1 cellular context compared by ENCODE assay signal in the genomic region with DNA sequence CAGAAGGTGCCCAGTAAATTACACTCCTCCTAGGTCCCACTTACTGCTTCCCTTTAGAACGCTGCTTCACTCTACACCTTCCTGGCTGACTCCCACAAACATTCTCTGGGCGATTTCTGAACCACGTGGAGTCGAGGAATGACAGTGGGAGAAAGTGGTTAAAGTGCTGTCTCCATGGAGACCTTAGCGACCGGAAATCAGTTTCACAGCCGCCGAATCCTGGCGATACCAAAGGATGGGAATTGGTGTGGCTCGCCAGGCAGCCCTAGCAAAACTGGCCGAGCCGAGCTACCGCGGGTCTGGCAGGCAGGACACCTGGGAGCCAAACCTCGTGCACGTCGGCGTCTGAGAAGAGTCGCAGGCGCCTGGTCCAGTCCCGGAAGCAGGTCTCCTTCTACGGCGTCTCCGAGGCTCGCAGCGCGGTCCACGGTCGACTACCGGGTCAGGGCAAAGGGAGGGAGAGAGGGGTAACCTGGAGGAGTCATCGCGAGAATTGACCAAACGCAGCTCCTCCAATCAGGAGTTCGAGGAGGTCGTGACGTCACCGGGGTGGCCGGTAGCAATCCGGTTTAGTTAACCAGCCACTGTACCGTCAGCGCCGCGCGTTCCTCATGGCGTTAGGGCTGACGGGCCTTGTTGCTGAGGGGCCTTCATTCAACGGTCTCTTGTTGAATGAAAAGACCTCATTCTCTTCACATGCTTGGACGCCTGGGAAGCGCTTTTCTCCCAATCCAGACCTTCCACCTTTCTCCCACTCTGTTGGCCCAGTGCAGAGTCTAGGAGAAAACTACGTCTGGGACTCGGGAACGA.
A peak's percentile ranks its signal among the peaks of the same experiment; 100 is the strongest.
TF ChIP-seq lines count a peak whose summit lies in the region.

Gene THADA, minus strand, starts transcription at position 436 of the 810 bp plus-strand sequence. CDS start 3,646 bp downstream, outside the sequence.

TF ChIP-seq in HepG2, 621 proteins besides CTCF, POLR2A, EP300 and RAD21 (continued from another document and continues in another):
- TF ChIP-seq, protein P1, sequence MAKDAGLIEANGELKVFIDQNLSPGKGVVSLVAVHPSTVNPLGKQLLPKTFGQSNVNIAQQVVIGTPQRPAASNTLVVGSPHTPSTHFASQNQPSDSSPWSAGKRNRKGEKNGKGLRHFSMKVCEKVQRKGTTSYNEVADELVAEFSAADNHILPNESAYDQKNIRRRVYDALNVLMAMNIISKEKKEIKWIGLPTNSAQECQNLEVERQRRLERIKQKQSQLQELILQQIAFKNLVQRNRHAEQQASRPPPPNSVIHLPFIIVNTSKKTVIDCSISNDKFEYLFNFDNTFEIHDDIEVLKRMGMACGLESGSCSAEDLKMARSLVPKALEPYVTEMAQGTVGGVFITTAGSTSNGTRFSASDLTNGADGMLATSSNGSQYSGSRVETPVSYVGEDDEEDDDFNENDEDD (CRISPR knock-in tag; IDR thresholded peaks at IDR 0.05; ENCODE audit: borderline replicate concordance), result peak; percentile 88
- TF ChIP-seq MAZ (IDR thresholded peaks at IDR 0.05; ENCODE audit: borderline replicate concordance, low read depth, low read length), result peak; percentile 96
- peak; percentile 93 for TF ChIP-seq MAZ (CRISPR knock-in tag; IDR thresholded peaks at IDR 0.05; ENCODE audit: low read depth)
- peak; percentile 84 for TF ChIP-seq E2F1 (CRISPR knock-in tag; IDR thresholded peaks at IDR 0.05)
- TF ChIP-seq ZBTB8A (CRISPR knock-in tag; IDR thresholded peaks at IDR 0.05; ENCODE audit: borderline replicate concordance, low read depth), result 0 out of 2 replicates have a peak, but pooled peaks have one; percentile 59
- TF ChIP-seq XRCC5 (optimal IDR thresholded peaks at IDR 0.05; ENCODE audit: low read length), result peak; percentile 87
- no peak for TF ChIP-seq LBX2 (CRISPR knock-in tag; IDR thresholded peaks at IDR 0.05; ENCODE audit: borderline replicate concordance)
- TF ChIP-seq, protein P2, sequence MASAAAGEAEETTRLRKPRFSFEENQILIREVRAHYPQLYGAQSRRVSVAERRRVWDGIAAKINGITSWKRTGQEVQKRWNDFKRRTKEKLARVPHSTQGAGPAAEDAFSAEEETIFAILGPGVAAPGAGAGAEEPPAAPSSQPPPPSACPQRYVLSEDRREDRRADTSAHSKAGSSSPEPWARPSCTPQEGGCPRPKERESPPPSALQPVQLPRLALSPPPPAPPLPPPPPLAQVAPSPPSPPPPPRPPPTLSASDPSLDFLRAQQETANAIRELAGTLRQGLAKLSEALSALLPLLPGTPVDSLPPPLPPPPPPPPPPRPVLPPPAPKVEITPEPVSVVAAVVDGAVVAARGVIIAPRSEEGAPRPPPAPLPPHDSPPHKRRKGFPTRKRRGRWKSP (CRISPR knock-in tag; IDR thresholded peaks at IDR 0.05), result peak; percentile 93
- no peak for TF ChIP-seq SRSF9 (IDR thresholded peaks at IDR 0.05; ENCODE audit: borderline replicate concordance, insufficient read depth, low read depth, low read length, poor library complexity, severe bottlenecking)
- TF ChIP-seq ZNF646 (CRISPR knock-in tag; IDR thresholded peaks at IDR 0.05), result no peak
- TF ChIP-seq ZNF746 (CRISPR knock-in tag; IDR thresholded peaks at IDR 0.05), result no peak; the same call in 1 of the 2 replicates
- TF ChIP-seq ZNF234 (CRISPR knock-in tag; conservative IDR thresholded peaks at IDR 0.05), result no peak
- peak; percentile 74 for TF ChIP-seq FOXA3 (CRISPR knock-in tag; IDR thresholded peaks at IDR 0.05)
- peak; percentile 88 for TF ChIP-seq ETV5 (CRISPR knock-in tag; IDR thresholded peaks at IDR 0.05; ENCODE audit: borderline replicate concordance)
- no peak for TF ChIP-seq TBP (CRISPR knock-in tag; IDR thresholded peaks at IDR 0.05)
- TF ChIP-seq SP1 (IDR thresholded peaks at IDR 0.05), result no peak
- no peak; the same call in 1 of the 2 replicates for TF ChIP-seq SP1 (CRISPR knock-in tag; IDR thresholded peaks at IDR 0.05)
- peak; percentile 55 for TF ChIP-seq ZBTB34 (CRISPR knock-in tag; IDR thresholded peaks at IDR 0.05)
- TF ChIP-seq DDIT3 (CRISPR knock-in tag; IDR thresholded peaks at IDR 0.05), result peak; percentile 74; the same call in 1 of the 2 replicates
- no peak for TF ChIP-seq SNRNP70 (IDR thresholded peaks at IDR 0.05; ENCODE audit: low read depth, low read length)
- no peak for TF ChIP-seq ZNF720 (CRISPR knock-in tag; IDR thresholded peaks at IDR 0.05)
- TF ChIP-seq, protein P3, sequence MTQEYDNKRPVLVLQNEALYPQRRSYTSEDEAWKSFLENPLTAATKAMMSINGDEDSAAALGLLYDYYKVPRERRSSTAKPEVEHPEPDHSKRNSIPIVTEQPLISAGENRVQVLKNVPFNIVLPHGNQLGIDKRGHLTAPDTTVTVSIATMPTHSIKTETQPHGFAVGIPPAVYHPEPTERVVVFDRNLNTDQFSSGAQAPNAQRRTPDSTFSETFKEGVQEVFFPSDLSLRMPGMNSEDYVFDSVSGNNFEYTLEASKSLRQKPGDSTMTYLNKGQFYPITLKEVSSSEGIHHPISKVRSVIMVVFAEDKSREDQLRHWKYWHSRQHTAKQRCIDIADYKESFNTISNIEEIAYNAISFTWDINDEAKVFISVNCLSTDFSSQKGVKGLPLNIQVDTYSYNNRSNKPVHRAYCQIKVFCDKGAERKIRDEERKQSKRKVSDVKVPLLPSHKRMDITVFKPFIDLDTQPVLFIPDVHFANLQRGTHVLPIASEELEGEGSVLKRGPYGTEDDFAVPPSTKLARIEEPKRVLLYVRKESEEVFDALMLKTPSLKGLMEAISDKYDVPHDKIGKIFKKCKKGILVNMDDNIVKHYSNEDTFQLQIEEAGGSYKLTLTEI (CRISPR knock-in tag; conservative IDR thresholded peaks at IDR 0.05), result no peak
- peak; percentile 91; the same call in 1 of the 2 replicates for TF ChIP-seq CENPT (CRISPR knock-in tag; IDR thresholded peaks at IDR 0.05; ENCODE audit: low read depth)
- no peak for TF ChIP-seq ZNF513 (CRISPR knock-in tag; conservative IDR thresholded peaks at IDR 0.05)
- TF ChIP-seq ZNF30 (CRISPR knock-in tag; IDR thresholded peaks at IDR 0.05), result no peak; the same call in 1 of the 2 replicates
- peak; percentile 99 for TF ChIP-seq ZFX (CRISPR knock-in tag; IDR thresholded peaks at IDR 0.05; ENCODE audit: low read depth)
- TF ChIP-seq THAP11 (CRISPR knock-in tag; IDR thresholded peaks at IDR 0.05), result peak; percentile 94
- TF ChIP-seq ZNF777 (CRISPR knock-in tag; IDR thresholded peaks at IDR 0.05), result peak; percentile 30; the same call in 1 of the 2 replicates
- TF ChIP-seq KLF6 (CRISPR knock-in tag; IDR thresholded peaks at IDR 0.05), result peak; percentile 79; the same call in 1 of the 2 replicates
- TF ChIP-seq MBNL3 (CRISPR knock-in tag; conservative IDR thresholded peaks at IDR 0.05), result no peak
- no peak for TF ChIP-seq ISX (CRISPR knock-in tag; conservative IDR thresholded peaks at IDR 0.05)
- peak; percentile 91 for TF ChIP-seq ZSCAN21 (CRISPR knock-in tag; IDR thresholded peaks at IDR 0.05; ENCODE audit: borderline replicate concordance)
- TF ChIP-seq, protein P4, sequence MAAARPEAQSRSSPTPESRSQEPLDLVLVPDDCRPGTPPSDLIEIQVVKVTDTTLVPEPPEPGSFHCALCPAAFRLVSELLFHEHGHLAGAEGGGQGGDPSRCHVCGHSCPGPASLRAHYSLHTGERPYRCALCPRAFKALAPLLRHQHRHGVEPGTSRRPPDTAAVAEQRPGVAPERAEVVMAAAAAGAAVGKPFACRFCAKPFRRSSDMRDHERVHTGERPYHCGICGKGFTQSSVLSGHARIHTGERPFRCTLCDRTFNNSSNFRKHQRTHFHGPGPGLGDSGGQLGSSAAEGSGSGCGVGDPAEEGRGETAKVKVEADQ (CRISPR knock-in tag; IDR thresholded peaks at IDR 0.05; ENCODE audit: borderline replicate concordance), result no peak; the same call in 1 of the 2 replicates
- no peak for TF ChIP-seq ZNF570 (CRISPR knock-in tag; IDR thresholded peaks at IDR 0.05; ENCODE audit: borderline replicate concordance)
- peak; percentile 66 for TF ChIP-seq TEAD3 (CRISPR knock-in tag; optimal IDR thresholded peaks at IDR 0.05; ENCODE audit: borderline replicate concordance)
- TF ChIP-seq MED13 (CRISPR knock-in tag; IDR thresholded peaks at IDR 0.05), result no peak; the same call in 1 of the 2 replicates
- no peak; the same call in 1 of the 2 replicates for TF ChIP-seq NCOA5 (CRISPR knock-in tag; IDR thresholded peaks at IDR 0.05)
- TF ChIP-seq TMF1 (CRISPR knock-in tag; IDR thresholded peaks at IDR 0.05; ENCODE audit: low read depth), result peak; percentile 87; the same call in 1 of the 2 replicates
